Comparison of ENCODE assay signal across 5 cellular contexts in the genomic region with DNA sequence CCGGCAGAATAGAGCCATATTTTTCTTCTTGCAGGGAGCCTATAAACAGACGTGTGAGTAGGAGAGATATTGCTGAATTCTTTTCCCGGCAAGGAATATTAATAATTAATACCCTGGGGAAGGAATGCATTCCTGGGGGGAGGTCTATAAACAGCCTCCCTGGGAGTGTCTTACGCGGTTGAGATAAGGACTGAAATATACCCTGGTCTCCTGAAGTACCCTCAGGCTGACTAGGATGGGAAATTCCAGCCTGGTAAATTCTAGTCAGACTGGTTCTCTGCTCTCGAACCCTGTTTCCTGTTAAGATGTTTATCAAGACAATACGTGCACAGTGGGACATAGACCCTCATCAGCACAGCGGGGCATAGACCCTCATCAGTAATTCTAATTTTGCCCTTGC. TPM values are rescaled to one million over a fixed set of nuclear protein-coding genes. Genes with fewer than 3 reads are reported as not detected.
"Had no signal": no experiment of that assay in that cellular context is flagged by ENCODE, and none has a peak within 500 bp of the region (broad histone marks: within the 10 kb centered on the region; RNA-seq: fewer than 3 reads in every experiment).

No MANE protein-coding gene starts in this region.

RNA-seq across cellular contexts. Expression of a gene that starts 15.2 kb away (rescaled TPM):
- total RNA-seq: GM23338, H1, H9, HT-29, IMR-90 had no signal
- polyA plus RNA-seq: GM23338, H1, IMR-90 had no signal

RNA-seq across cellular contexts. Expression of a gene that starts 18.2 kb away (rescaled TPM):
- total RNA-seq: GM23338, IMR-90 had no signal
